In the genomic region with DNA sequence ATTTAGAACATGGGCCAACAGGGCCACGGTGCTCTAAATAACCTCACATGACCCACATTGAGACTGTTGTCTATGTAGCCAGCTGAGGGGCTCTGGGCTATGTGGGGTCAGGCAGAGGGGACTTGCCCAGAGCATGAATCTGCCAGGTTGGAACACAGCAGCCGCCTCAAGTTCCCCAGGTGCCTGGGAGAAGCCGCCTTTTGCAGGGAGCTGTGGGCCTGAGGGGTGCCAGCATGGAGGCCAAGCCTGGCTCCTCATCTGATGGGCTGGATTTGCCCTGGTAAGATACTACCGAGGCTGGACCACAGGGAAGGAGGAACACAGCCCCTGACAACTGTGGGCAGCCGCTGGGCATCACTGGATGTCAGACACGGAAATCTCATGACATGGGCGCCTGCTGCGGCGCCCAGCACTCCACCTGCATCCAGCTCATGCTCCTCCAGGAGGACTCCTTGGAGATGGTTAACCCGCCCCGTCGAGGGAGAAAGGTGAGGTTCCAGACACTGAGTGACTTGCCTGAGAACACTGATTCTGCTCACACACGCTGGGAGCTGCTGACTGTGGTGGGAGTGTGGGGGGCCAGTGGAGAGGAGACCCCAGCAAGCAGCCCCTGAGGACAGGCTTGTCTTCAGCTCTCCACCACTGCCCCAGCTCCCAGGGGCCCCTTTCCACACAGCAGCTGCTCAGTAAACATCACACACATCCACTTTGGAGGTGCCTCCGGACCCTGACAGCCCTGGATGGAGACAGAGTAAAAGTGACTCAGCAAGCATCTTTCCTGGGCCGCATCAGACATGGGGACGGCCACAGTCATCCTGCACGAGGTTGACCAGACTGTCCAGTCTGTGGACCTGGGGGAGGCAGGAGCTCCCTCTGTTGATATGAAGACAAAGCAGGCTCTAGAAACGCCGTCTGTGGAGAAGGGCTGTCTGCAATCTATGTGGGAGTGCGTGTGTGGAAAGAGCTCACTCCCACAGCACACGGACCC, we compare ENCODE assay signal across 14 cellular contexts.
A peak's percentile ranks its signal among the peaks of the same experiment; 100 is the strongest.
DNase-seq lines count a peak whose midpoint lies in the region; ATAC-seq lines count a peak whose summit lies in the region.
"Had no signal": no experiment of that assay in that cellular context is flagged by ENCODE, and none has a peak within 500 bp of the region (broad histone marks: within the 10 kb centered on the region; RNA-seq: fewer than 3 reads in every experiment).

No MANE protein-coding gene starts in this region.

- intact Hi-C loops in cardiac septum (cut with DNase I) (no loop called here), left cardiac atrium (cut with DNase I) (no loop called here), posterior vena cava (cut with DNase I) (no loop called here)

- ATAC-seq in left cardiac atrium, result no peak
- ATAC-seq: CD8-positive, alpha-beta T cell had no signal

- DNase-seq in cardiac septum (ENCODE audit: low spot score) (peak; percentile 72), left cardiac atrium (no peak), mesenteric fat pad (ENCODE audit: low spot score) (peak; percentile 67), posterior vena cava (ENCODE audit: low spot score) (peak; percentile 74), NCI-H82 treated with DMSO at 0.1 percent for 48 hours (lab: John Stamatoyannopoulos, UW; ENCODE audit: unreplicated experiment) (no peak), SW480 (ENCODE audit: low spot score) (no peak), A172 (ENCODE audit: low spot score) (no peak)
- DNase-seq: 8988T; Calu3; CD8-positive, alpha-beta T cell; DMS79 treated with DMSO at 0.1 percent for 48 hours; GF-D8; GOT3; H9 had no signal

Comparison
In these comparisons a context has a peak if more than half of its experiments do, and no peak if none do; other contexts are left out.
1. DNase-seq: peak in cardiac septum (single experiment), mesenteric fat pad (single experiment) and posterior vena cava (single experiment); none in left cardiac atrium (single experiment), NCI-H82 treated with DMSO at 0.1 percent for 48 hours (single experiment), SW480 (single experiment) and A172 (single experiment).